ENCODE assay signal across 12 cellular contexts in the genomic region with DNA sequence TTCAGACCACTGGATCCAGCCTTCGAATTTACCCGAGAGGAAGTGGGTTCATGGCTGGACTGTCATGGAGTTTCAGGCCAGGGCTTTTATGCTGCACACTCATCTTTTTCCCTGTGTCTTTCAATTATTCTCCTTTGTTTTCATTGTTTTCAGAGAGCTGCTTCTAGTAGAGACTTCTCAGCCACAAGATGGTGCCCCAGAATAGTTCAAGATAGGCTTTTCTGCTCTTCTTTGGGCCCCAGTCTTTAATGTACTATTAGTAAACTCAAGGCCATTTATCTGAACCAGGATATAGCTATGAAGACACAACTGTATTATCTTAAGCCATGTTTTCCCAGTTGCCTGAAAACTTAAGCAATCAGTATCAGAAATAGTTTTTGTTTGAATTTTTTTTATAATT. TPM values are rescaled to one million over a fixed set of nuclear protein-coding genes. Genes with fewer than 3 reads are reported as not detected.
DNase-seq lines count a peak whose midpoint lies in the region; ATAC-seq and TF ChIP-seq lines count a peak whose summit lies in the region.
"Had no signal": no experiment of that assay in that cellular context is flagged by ENCODE, and none has a peak within 500 bp of the region (broad histone marks: within the 10 kb centered on the region; RNA-seq: fewer than 3 reads in every experiment).

No MANE protein-coding gene starts in this region.

- no peak overlapping the region for H3K27ac Mint-ChIP-seq in nephron progenitor cell
- H3K27ac Mint-ChIP-seq: progenitor cell of endocrine pancreas, WTC11 had no signal

- peak; percentile 29 to 41 for DNase-seq in AML-193 (lab: John Stamatoyannopoulos, UW)
- DNase-seq in Jurkat, Clone E6-1 (ENCODE audit: low read depth, low spot score) = peak; percentile 28
- peak; percentile 57 for DNase-seq in choroid plexus epithelial cell (ENCODE audit: low read depth)
- DNase-seq in left lung = no peak
- no peak for DNase-seq in nephron progenitor cell
- no peak for DNase-seq in NCI-H226

- H3K4me1 ChIP-seq in left lung = no peaks in the 10 kb centered on the region
- H3K4me1 ChIP-seq: vagina had no signal

- H3K27me3 Mint-ChIP-seq in nephron progenitor cell (ENCODE audit: low read depth, poor library complexity) = peaks cover 3% of the 10 kb centered on the region
- H3K27me3 Mint-ChIP-seq: progenitor cell of endocrine pancreas had no signal

- peaks cover 16% of the 10 kb centered on the region for H3K9me3 Mint-ChIP-seq in nephron progenitor cell

- H3K4me3 ChIP-seq in Jurkat, Clone E6-1 (ENCODE audit: low read length) = no peak overlapping the region
- H3K4me3 ChIP-seq in choroid plexus epithelial cell (ENCODE audit: low read depth, low read length) (no peak overlapping the region), left lung (no peak overlapping the region)
- H3K4me3 ChIP-seq: vagina had no signal

- peak; percentile 48 for TF ChIP-seq CTCF in choroid plexus epithelial cell (conservative IDR thresholded peaks at IDR 0.05; ENCODE audit: low read depth, low read length)
- peak in 1 of 2 donors; percentile 8 for TF ChIP-seq CTCF in left lung (IDR thresholded peaks at IDR 0.05)
- no peak for TF ChIP-seq CTCF in nephron progenitor cell (IDR thresholded peaks at IDR 0.05)

- no peaks in the 10 kb centered on the region for H3K4me1 Mint-ChIP-seq in nephron progenitor cell
- H3K4me1 Mint-ChIP-seq: WTC11 had no signal

- no peak overlapping the region for H3K4me3 Mint-ChIP-seq in nephron progenitor cell
- H3K4me3 Mint-ChIP-seq: WTC11 had no signal

- peaks cover 0 to 3% of the 10 kb centered on the region in 2 donors for H3K9me3 ChIP-seq in left lung
- H3K9me3 ChIP-seq: vagina had no signal

- ATAC-seq in left lung (peak; percentile 25), GM18505 (IDR thresholded peaks at IDR 0.05; ENCODE audit: unreplicated experiment) (no peak), GM18498 (IDR thresholded peaks at IDR 0.05; ENCODE audit: unreplicated experiment) (no peak)
- ATAC-seq: WTC11 had no signal

- H3K27ac ChIP-seq in left lung = no peak overlapping the region
- H3K27ac ChIP-seq: C4-2B, vagina had no signal

- H3K27me3 ChIP-seq in left lung = no peaks in the 10 kb centered on the region
- H3K27me3 ChIP-seq: vagina had no signal

- peaks cover 25% of the 10 kb centered on the region for H3K36me3 Mint-ChIP-seq in nephron progenitor cell (ENCODE audit: low read depth)

- intact Hi-C loops in left lung (cut with DNase I) = no loop called here

- peaks cover 0 to 4% of the 10 kb centered on the region in 2 donors for H3K36me3 ChIP-seq in left lung
- H3K36me3 ChIP-seq: vagina had no signal

- no peak for TF ChIP-seq POLR2A in GM18505 (IDR thresholded peaks at IDR 0.05; ENCODE audit: borderline replicate concordance, extremely low read depth, insufficient read depth, insufficient read length)

RNA-seq across cellular contexts. Expression of a gene that starts 30.4 kb away (rescaled TPM):
- 613 TPM for polyA plus RNA-seq in Jurkat, Clone E6-1 (2012; ENCODE audit: insufficient read depth, insufficient read length)
- total RNA-seq in left lung = 100 to 1,000 TPM; 139 to 258 TPM

Comparison
In these comparisons a context has a peak if more than half of its experiments do, and no peak if none do; other contexts are left out.
1. DNase-seq: peak in AML-193 (2 of 2), Jurkat, Clone E6-1 (single experiment) and choroid plexus epithelial cell (single experiment); none in left lung (0 of 2), nephron progenitor cell (single experiment) and NCI-H226 (single experiment).